ENCODE assay signal across 9 cellular contexts in genomic region chr1:182962554-182963115, GRCh38. TPM values are rescaled to one million over a fixed set of nuclear protein-coding genes. Genes with fewer than 3 reads are reported as not detected.
DNase-seq lines count a peak whose midpoint lies in the region; ATAC-seq and TF ChIP-seq lines count a peak whose summit lies in the region.
"Had no signal": no experiment of that assay in that cellular context is flagged by ENCODE, and none has a peak within 500 bp of the region (broad histone marks: within the 10 kb centered on the region; RNA-seq: fewer than 3 reads in every experiment).

No MANE protein-coding gene starts in this region.

- peaks cover 6% of the 10 kb centered on the region for H3K4me1 Mint-ChIP-seq in activated T-helper 1 cell treated with anti-CD3 and anti-CD28 coated beads, Interleukin-12 subunit alpha, Interleukin-12 subunit beta, Interleukin-2, Interleukin-4 antibody, amounts not matched to agents 30 ng/mL and 10 ng/mL and 1 ng/mL, durations not matched to agents 14 hours and 24 hours and 36 hours (ENCODE audit: low read depth)
- peaks cover 7% of the 10 kb centered on the region for H3K4me1 Mint-ChIP-seq in glutamatergic neuron (ENCODE audit: low read depth, unreplicated experiment)

- H3K9me3 Mint-ChIP-seq in activated T-helper 1 cell treated with anti-CD3 and anti-CD28 coated beads, Interleukin-12 subunit alpha, Interleukin-12 subunit beta, Interleukin-2, Interleukin-4 antibody, amounts not matched to agents 30 ng/mL and 10 ng/mL and 1 ng/mL, durations not matched to agents 14 hours and 24 hours and 36 hours, result no peaks in the 10 kb centered on the region
- H3K9me3 Mint-ChIP-seq in glutamatergic neuron (ENCODE audit: unreplicated experiment), result no peaks in the 10 kb centered on the region

- no peak overlapping the region for H3K4me3 Mint-ChIP-seq in activated T-helper 1 cell treated with anti-CD3 and anti-CD28 coated beads, Interleukin-12 subunit alpha, Interleukin-12 subunit beta, Interleukin-2, Interleukin-4 antibody, amounts not matched to agents 30 ng/mL and 10 ng/mL and 1 ng/mL, durations not matched to agents 14 hours and 24 hours and 36 hours
- peak overlapping the region; percentile 3 for H3K4me3 Mint-ChIP-seq in glutamatergic neuron (ENCODE audit: unreplicated experiment)

- H3K4me1 ChIP-seq in DND-41 (ENCODE audit: insufficient read depth, low read length), result no peaks in the 10 kb centered on the region

- intact Hi-C loops in activated T-helper 1 cell treated with anti-CD3 and anti-CD28 coated beads, Interleukin-12 subunit alpha, Interleukin-12 subunit beta, Interleukin-2, Interleukin-4 antibody, amounts not matched to agents 30 ng/mL and 10 ng/mL and 1 ng/mL, durations not matched to agents 14 hours and 24 hours and 36 hours (cut with micrococcal nuclease), result loop anchor here (1.0 to 10.0 kb wide), 4 partner anchors 62 to 582 kb away; no protein-coding TSS in a partner anchor

- no peak overlapping the region for H3K4me3 ChIP-seq in DND-41 (ENCODE audit: low read depth in 1 of 2, low read length in 2 of 2)

- H3K27me3 Mint-ChIP-seq in activated T-helper 1 cell treated with anti-CD3 and anti-CD28 coated beads, Interleukin-12 subunit alpha, Interleukin-12 subunit beta, Interleukin-2, Interleukin-4 antibody, amounts not matched to agents 30 ng/mL and 10 ng/mL and 1 ng/mL, durations not matched to agents 14 hours and 24 hours and 36 hours (ENCODE audit: insufficient read depth), result peaks cover 7% of the 10 kb centered on the region
- H3K27me3 Mint-ChIP-seq in glutamatergic neuron (ENCODE audit: unreplicated experiment), result no peaks in the 10 kb centered on the region

- peak; percentile 83 for ATAC-seq in DND-41 (ENCODE audit: insufficient read depth, low read depth)
- peak; percentile 99 for ATAC-seq in GM19455 (IDR thresholded peaks at IDR 0.05; ENCODE audit: unreplicated experiment)
- ATAC-seq in HG03469 (IDR thresholded peaks at IDR 0.05; ENCODE audit: unreplicated experiment), result peak; percentile 78

- H3K4me2 ChIP-seq in DND-41 (ENCODE audit: insufficient read depth, low read length), result no peak overlapping the region

- no peaks in the 10 kb centered on the region for H4K20me1 ChIP-seq in DND-41 (ENCODE audit: insufficient read depth, low read length)

- no peak overlapping the region for H3K27ac Mint-ChIP-seq in activated T-helper 1 cell treated with anti-CD3 and anti-CD28 coated beads, Interleukin-12 subunit alpha, Interleukin-12 subunit beta, Interleukin-2, Interleukin-4 antibody, amounts not matched to agents 30 ng/mL and 10 ng/mL and 1 ng/mL, durations not matched to agents 14 hours and 24 hours and 36 hours
- peak overlapping the region; percentile 13 for H3K27ac Mint-ChIP-seq in glutamatergic neuron (ENCODE audit: unreplicated experiment)

- no peaks in the 10 kb centered on the region for H3K9me3 ChIP-seq in DND-41 (ENCODE audit: insufficient read depth, low read length, severe bottlenecking)
- H3K9me3 ChIP-seq: neutrophil had no signal

- no peaks in the 10 kb centered on the region for H3K79me2 ChIP-seq in DND-41 (ENCODE audit: insufficient read depth, low read length)

- H2AFZ ChIP-seq in DND-41 (ENCODE audit: low read depth, low read length), result no peak overlapping the region

- no peaks in the 10 kb centered on the region for H3K36me3 ChIP-seq in DND-41 (ENCODE audit: insufficient read depth, low read length)
- H3K36me3 ChIP-seq: neutrophil had no signal

- H3K9ac ChIP-seq in DND-41 (ENCODE audit: low read depth, low read length), result no peak overlapping the region

- H3K36me3 Mint-ChIP-seq in activated T-helper 1 cell treated with anti-CD3 and anti-CD28 coated beads, Interleukin-12 subunit alpha, Interleukin-12 subunit beta, Interleukin-2, Interleukin-4 antibody, amounts not matched to agents 30 ng/mL and 10 ng/mL and 1 ng/mL, durations not matched to agents 14 hours and 24 hours and 36 hours (ENCODE audit: low read depth), result no peaks in the 10 kb centered on the region
- no peaks in the 10 kb centered on the region for H3K36me3 Mint-ChIP-seq in glutamatergic neuron (ENCODE audit: unreplicated experiment)

- DNase-seq in DND-41, result peak; percentile 24
- peak; percentile 74 to 93 for DNase-seq in NCI-H446 (lab: John Stamatoyannopoulos, UW)
- DNase-seq in activated T-helper 1 cell treated with anti-CD3 and anti-CD28 coated beads, Interleukin-12 subunit alpha, Interleukin-12 subunit beta, Interleukin-2, Interleukin-4 antibody, amounts not matched to agents 30 ng/mL and 10 ng/mL and 1 ng/mL, durations not matched to agents 14 hours and 24 hours and 36 hours (ENCODE audit: low spot score), result peak; percentile 6
- DNase-seq in glutamatergic neuron, result peak; percentile 76
- DNase-seq in occipital lobe (lab: John Stamatoyannopoulos, UW), result peak; percentile 16
- no peak for DNase-seq in central memory CD4-positive, alpha-beta T cell

- H3K27ac ChIP-seq in DND-41 (ENCODE audit: low read length), result no peak overlapping the region
- H3K27ac ChIP-seq: neutrophil had no signal

- no peaks in the 10 kb centered on the region for H3K27me3 ChIP-seq in DND-41 (ENCODE audit: insufficient read depth, low read length, poor library complexity)
- H3K27me3 ChIP-seq: neutrophil had no signal

- TF ChIP-seq CTCF in DND-41 (IDR thresholded peaks at IDR 0.05; ENCODE audit: borderline replicate concordance, extremely low read depth, low read length, poor library complexity, severe bottlenecking), result peak; percentile 74
- TF ChIP-seq CTCF in glutamatergic neuron (IDR thresholded peaks at IDR 0.05; ENCODE audit: partially characterized antibody, unreplicated experiment), result peak; percentile 67

RNA-seq across cellular contexts. Expression of gene SHCBP1L, which starts 9.7 kb away (rescaled TPM):
- not detected in 2 replicates for total RNA-seq in activated T-helper 1 cell treated with anti-CD3 and anti-CD28 coated beads, Interleukin-12 subunit alpha, Interleukin-12 subunit beta, Interleukin-2, Interleukin-4 antibody, amounts not matched to agents 30 ng/mL and 10 ng/mL and 1 ng/mL, durations not matched to agents 14 hours and 24 hours and 36 hours
- total RNA-seq in glutamatergic neuron (ENCODE audit: unreplicated experiment) (not detected), occipital lobe (not detected)
